30 cellular contexts compared by ENCODE assay signal in the genomic region with DNA sequence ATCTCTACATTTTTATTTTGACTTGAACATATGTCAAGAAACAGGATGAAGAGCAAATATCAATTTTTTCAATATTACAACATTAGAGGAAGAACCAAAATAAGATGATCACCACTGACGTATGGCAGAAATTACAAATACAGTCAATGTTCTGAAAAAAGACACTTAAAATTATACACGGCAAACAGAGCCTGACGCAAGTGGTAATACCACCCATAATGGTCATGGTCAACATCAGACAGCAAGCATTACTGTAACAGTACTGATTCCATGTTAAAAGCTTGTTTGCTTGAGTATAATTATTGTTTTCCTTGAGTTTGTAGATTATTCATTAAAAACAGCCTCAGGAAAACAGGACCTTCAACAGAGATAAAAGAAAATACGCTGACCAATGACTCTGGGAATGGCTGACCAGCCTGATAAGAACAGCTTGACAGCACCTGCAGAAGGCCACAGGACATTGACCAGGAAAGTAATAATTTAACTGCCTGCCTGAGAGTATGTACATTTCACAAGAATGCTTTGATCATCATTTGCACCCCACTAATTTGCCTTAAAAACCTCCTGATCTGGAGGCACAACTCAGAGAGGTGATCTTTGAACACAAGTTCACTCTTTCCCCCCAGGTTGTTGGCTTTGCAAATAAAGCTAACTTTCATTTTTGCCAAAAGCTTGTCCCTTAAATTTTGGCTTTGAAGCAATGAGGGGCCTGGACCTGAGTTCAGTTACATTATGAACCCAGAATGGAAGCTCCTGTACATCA.
"Had no signal": no experiment of that assay in that cellular context is flagged by ENCODE, and none has a peak within 500 bp of the region (broad histone marks: within the 10 kb centered on the region; RNA-seq: fewer than 3 reads in every experiment).

No MANE protein-coding gene starts in this region.

- H3K4me3 Mint-ChIP-seq: activated CD4-positive, alpha-beta memory T cell treated with anti-CD3 and anti-CD28 coated beads, Interleukin-2, amount 10 ng/mL, durations not matched to agents 7 days and 5 days; activated CD4-positive, alpha-beta T cell treated with anti-CD3 and anti-CD28 coated beads, Interleukin-2, amount 10 ng/mL, durations not matched to agents 7 days and 5 days; activated naive CD4-positive, alpha-beta T cell treated with anti-CD3 and anti-CD28 coated beads, Interleukin-2, amount 10 ng/mL, durations not matched to agents 7 days and 5 days; activated naive CD8-positive, alpha-beta T cell treated with anti-CD3 and anti-CD28 coated beads, Interleukin-2, amount 10 ng/mL, durations not matched to agents 7 days and 5 days; activated T-cell treated with anti-CD3 and anti-CD28 coated beads, Interleukin-2, amount 50 U/mL, for 24 hours; activated T-cell treated with anti-CD3 and anti-CD28 coated beads, Interleukin-2, amount 50 U/mL, for 72 hours; effector memory CD8-positive, alpha-beta T cell; T-helper 17 cell; T-helper 2 cell treated with Interferon-gamma antibody and Interleukin-4, amounts not matched to agents 5 μg/mL and 100 μg/mL, for 36 hours had no signal

- H3K27me3 ChIP-seq: body of pancreas, esophagus muscularis mucosa, gastrocnemius medialis, heart left ventricle had no signal

- H3K36me3 ChIP-seq: esophagus muscularis mucosa, gastrocnemius medialis, heart left ventricle had no signal

- H3K4me3 ChIP-seq: body of pancreas, esophagus muscularis mucosa, gastrocnemius medialis, heart left ventricle had no signal

- H3K4me1 Mint-ChIP-seq: activated CD4-positive, alpha-beta memory T cell treated with anti-CD3 and anti-CD28 coated beads, Interleukin-2, amount 10 ng/mL, durations not matched to agents 7 days and 5 days; activated CD4-positive, alpha-beta T cell treated with anti-CD3 and anti-CD28 coated beads, Interleukin-2, amount 10 ng/mL, durations not matched to agents 7 days and 5 days; activated naive CD4-positive, alpha-beta T cell treated with anti-CD3 and anti-CD28 coated beads, Interleukin-2, amount 10 ng/mL, durations not matched to agents 7 days and 5 days; activated naive CD8-positive, alpha-beta T cell treated with anti-CD3 and anti-CD28 coated beads, Interleukin-2, amount 10 ng/mL, durations not matched to agents 7 days and 5 days; T-helper 17 cell had no signal

- H3K27ac ChIP-seq: body of pancreas, esophagus muscularis mucosa, foreskin keratinocyte, gastrocnemius medialis, heart left ventricle had no signal

- H3K4me1 ChIP-seq: esophagus muscularis mucosa, foreskin keratinocyte, gastrocnemius medialis, heart left ventricle had no signal

- H3K9me3 Mint-ChIP-seq: activated CD4-positive, alpha-beta memory T cell treated with anti-CD3 and anti-CD28 coated beads, Interleukin-2, amount 10 ng/mL, durations not matched to agents 7 days and 5 days; activated CD4-positive, alpha-beta T cell treated with anti-CD3 and anti-CD28 coated beads, Interleukin-2, amount 10 ng/mL, durations not matched to agents 7 days and 5 days; activated naive CD4-positive, alpha-beta T cell treated with anti-CD3 and anti-CD28 coated beads, Interleukin-2, amount 10 ng/mL, durations not matched to agents 7 days and 5 days; activated naive CD4-positive, alpha-beta T cell treated with anti-CD3 and anti-CD28 coated beads, Interleukin-2, amount 50 U/mL, for 72 hours; activated naive CD8-positive, alpha-beta T cell treated with anti-CD3 and anti-CD28 coated beads, Interleukin-2, amount 10 ng/mL, durations not matched to agents 7 days and 5 days; activated T-cell treated with anti-CD3 and anti-CD28 coated beads, Interleukin-2, amount 50 U/mL, for 24 hours; activated T-cell treated with anti-CD3 and anti-CD28 coated beads, Interleukin-2, amount 50 U/mL, for 72 hours; effector memory CD8-positive, alpha-beta T cell; T-helper 2 cell treated with Interferon-gamma antibody and Interleukin-4, amounts not matched to agents 5 μg/mL and 100 μg/mL, for 36 hours had no signal

- H3K9me3 ChIP-seq: body of pancreas, esophagus muscularis mucosa, gastrocnemius medialis, heart left ventricle had no signal

- ATAC-seq: activated naive CD4-positive, alpha-beta T cell treated with anti-CD3 and anti-CD28 coated beads, Interleukin-2, amount 50 U/mL, for 72 hours; activated T-cell treated with anti-CD3 and anti-CD28 coated beads, Interleukin-2, amount 50 U/mL, for 72 hours; body of pancreas; effector memory CD8-positive, alpha-beta T cell; foreskin keratinocyte; gastrocnemius medialis; heart left ventricle; T-helper 17 cell had no signal

- H3K27ac Mint-ChIP-seq: activated CD4-positive, alpha-beta memory T cell treated with anti-CD3 and anti-CD28 coated beads, Interleukin-2, amount 10 ng/mL, durations not matched to agents 7 days and 5 days; activated CD4-positive, alpha-beta T cell treated with anti-CD3 and anti-CD28 coated beads, Interleukin-2, amount 10 ng/mL, durations not matched to agents 7 days and 5 days; activated naive CD4-positive, alpha-beta T cell treated with anti-CD3 and anti-CD28 coated beads, Interleukin-2, amount 10 ng/mL, durations not matched to agents 7 days and 5 days; activated naive CD4-positive, alpha-beta T cell treated with anti-CD3 and anti-CD28 coated beads, Interleukin-2, amount 50 U/mL, for 72 hours; activated naive CD8-positive, alpha-beta T cell treated with anti-CD3 and anti-CD28 coated beads, Interleukin-2, amount 10 ng/mL, durations not matched to agents 7 days and 5 days; activated T-cell treated with anti-CD3 and anti-CD28 coated beads, Interleukin-2, amount 50 U/mL, for 24 hours; activated T-cell treated with anti-CD3 and anti-CD28 coated beads, Interleukin-2, amount 50 U/mL, for 72 hours; effector memory CD8-positive, alpha-beta T cell; T-helper 17 cell; T-helper 2 cell treated with Interferon-gamma antibody and Interleukin-4, amounts not matched to agents 5 μg/mL and 100 μg/mL, for 36 hours had no signal

- H3K36me3 Mint-ChIP-seq: activated naive CD4-positive, alpha-beta T cell treated with anti-CD3 and anti-CD28 coated beads, Interleukin-2, amount 10 ng/mL, durations not matched to agents 7 days and 5 days; activated naive CD4-positive, alpha-beta T cell treated with anti-CD3 and anti-CD28 coated beads, Interleukin-2, amount 50 U/mL, for 72 hours; activated naive CD8-positive, alpha-beta T cell treated with anti-CD3 and anti-CD28 coated beads, Interleukin-2, amount 10 ng/mL, durations not matched to agents 7 days and 5 days had no signal

- DNase-seq: activated CD4-positive, alpha-beta memory T cell treated with anti-CD3 and anti-CD28 coated beads, Interleukin-2, amount 10 ng/mL, durations not matched to agents 7 days and 5 days; activated CD4-positive, alpha-beta T cell treated with anti-CD3 and anti-CD28 coated beads for 1 hour; activated CD4-positive, alpha-beta T cell treated with anti-CD3 and anti-CD28 coated beads for 4 hours; activated CD4-positive, alpha-beta T cell treated with anti-CD3 and anti-CD28 coated beads, Interleukin-2, amount 10 ng/mL, durations not matched to agents 7 days and 5 days; activated CD4-positive, alpha-beta T cell treated with anti-CD3 and anti-CD28 coated beads, Interleukin-2, amount 50 U/mL, for 4 hours; activated CD8-positive, alpha-beta memory T cell treated with anti-CD3 and anti-CD28 coated beads, Interleukin-2, amount 50 U/mL, for 48 hours; activated gamma-delta T cell; activated naive CD4-positive, alpha-beta T cell; activated naive CD4-positive, alpha-beta T cell treated with anti-CD3 and anti-CD28 coated beads, Interleukin-2, amount 10 ng/mL, durations not matched to agents 7 days and 5 days; activated naive CD8-positive, alpha-beta T cell treated with anti-CD3 and anti-CD28 coated beads, Interleukin-2, amount 10 ng/mL, durations not matched to agents 7 days and 5 days; activated T-cell treated with anti-CD3 and anti-CD28 coated beads for 4 hours; activated T-cell treated with anti-CD3 and anti-CD28 coated beads, Interleukin-2, amount 50 U/mL, for 24 hours; activated T-cell treated with anti-CD3 and anti-CD28 coated beads, Interleukin-2, amount 50 U/mL, for 72 hours; aorta; body of pancreas; caudate nucleus; cortex of kidney; dermis blood vessel endothelial cell; effector CD4-positive, alpha-beta T cell; effector memory CD8-positive, alpha-beta T cell; erythroblast; foreskin keratinocyte; gastrocnemius medialis; glutamatergic neuron; heart left ventricle; T-helper 1 cell; T-helper 17 cell had no signal

- H3K27me3 Mint-ChIP-seq: activated CD4-positive, alpha-beta T cell treated with anti-CD3 and anti-CD28 coated beads, Interleukin-2, amount 10 ng/mL, durations not matched to agents 7 days and 5 days; activated naive CD4-positive, alpha-beta T cell treated with anti-CD3 and anti-CD28 coated beads, Interleukin-2, amount 10 ng/mL, durations not matched to agents 7 days and 5 days; T-helper 17 cell had no signal
